In genomic region chr9:114119242-114120191, GRCh38 we compare ENCODE assay signal across 1 cellular context.
TF ChIP-seq lines count a peak whose summit lies in the region.

No MANE protein-coding gene starts in this region.

TF ChIP-seq in HepG2, 621 proteins besides CTCF, POLR2A, EP300 and RAD21 (continues in another document):
- TF ChIP-seq JUN (CRISPR knock-in tag; IDR thresholded peaks at IDR 0.05) (no peak), SIN3A (IDR thresholded peaks at IDR 0.05; ENCODE audit: borderline replicate concordance, low read depth, low read length) (0 out of 2 replicates have a peak, but pooled peaks have one; percentile 50), PPARG (CRISPR knock-in tag; conservative IDR thresholded peaks at IDR 0.05) (peak; percentile 90), CBFB (CRISPR knock-in tag; IDR thresholded peaks at IDR 0.05) (no peak), TAF1 (CRISPR knock-in tag; IDR thresholded peaks at IDR 0.05) (peak; percentile 27; the same call in 1 of the 2 replicates), POLR2AphosphoS2 (IDR thresholded peaks at IDR 0.05; ENCODE audit: low read depth, low read length) (no peak), SKIL (CRISPR knock-in tag; IDR thresholded peaks at IDR 0.05; ENCODE audit: borderline replicate concordance) (0 out of 2 replicates have a peak, but pooled peaks have one; percentile 16), NFIC (IDR thresholded peaks at IDR 0.05; ENCODE audit: low read length) (no peak), RFX1 (IDR thresholded peaks at IDR 0.05) (no peak), SCMH1 (CRISPR knock-in tag; IDR thresholded peaks at IDR 0.05; ENCODE audit: borderline replicate concordance) (no peak), ZNF761 (CRISPR knock-in tag; conservative IDR thresholded peaks at IDR 0.05) (0 out of 2 replicates have a peak, but pooled peaks have one; percentile 5), ZNF580 (CRISPR knock-in tag; IDR thresholded peaks at IDR 0.05; ENCODE audit: borderline replicate concordance, low read depth) (0 out of 2 replicates have a peak, but pooled peaks have one; percentile 10), ZNF569 (CRISPR knock-in tag; IDR thresholded peaks at IDR 0.05; ENCODE audit: borderline replicate concordance) (no peak), FOXP4 (CRISPR knock-in tag; IDR thresholded peaks at IDR 0.05) (peak; percentile 48; the same call in 1 of the 2 replicates), ZNF639 (CRISPR knock-in tag; conservative IDR thresholded peaks at IDR 0.05) (no peak), RNF219 (CRISPR knock-in tag; IDR thresholded peaks at IDR 0.05) (no peak), MTF2 (CRISPR knock-in tag; IDR thresholded peaks at IDR 0.05; ENCODE audit: borderline replicate concordance) (no peak), GMEB2 (CRISPR knock-in tag; IDR thresholded peaks at IDR 0.05; ENCODE audit: low read depth) (no peak), ZBTB7B (CRISPR knock-in tag; IDR thresholded peaks at IDR 0.05) (peak; percentile 96), GATA4 (IDR thresholded peaks at IDR 0.05; ENCODE audit: borderline replicate concordance, low read depth) (0 out of 2 replicates have a peak, but pooled peaks have one; percentile 43), ZNF230 (CRISPR knock-in tag; IDR thresholded peaks at IDR 0.05) (no peak), ZC3H4 (CRISPR knock-in tag; IDR thresholded peaks at IDR 0.05; ENCODE audit: borderline replicate concordance) (no peak), ISL2 (CRISPR knock-in tag; IDR thresholded peaks at IDR 0.05) (no peak), GABPA (IDR thresholded peaks at IDR 0.05; ENCODE audit: low read depth, low read length) (no peak), GABPA (CRISPR knock-in tag; IDR thresholded peaks at IDR 0.05; ENCODE audit: low read depth) (peak; percentile 32; the same call in 1 of the 2 replicates), KMT2A (CRISPR knock-in tag; IDR thresholded peaks at IDR 0.05) (no peak), ZNF260 (CRISPR knock-in tag; IDR thresholded peaks at IDR 0.05; ENCODE audit: borderline replicate concordance, low read depth) (no peak), ZNF792 (CRISPR knock-in tag; IDR thresholded peaks at IDR 0.05) (peak; percentile 55; the same call in 1 of the 2 replicates), HNRNPK (IDR thresholded peaks at IDR 0.05; ENCODE audit: low read depth, low read length, poor library complexity, severe bottlenecking) (peak; percentile 71), ZNF605 (CRISPR knock-in tag; IDR thresholded peaks at IDR 0.05) (peak; percentile 35; the same call in 1 of the 2 replicates), ATF7 (IDR thresholded peaks at IDR 0.05) (no peak), ATF7 (CRISPR knock-in tag; IDR thresholded peaks at IDR 0.05) (no peak), HNRNPUL1 (IDR thresholded peaks at IDR 0.05; ENCODE audit: low read depth, low read length) (no peak), CEBPG (CRISPR knock-in tag; IDR thresholded peaks at IDR 0.05) (no peak), YEATS2 (CRISPR knock-in tag; IDR thresholded peaks at IDR 0.05; ENCODE audit: borderline replicate concordance) (no peak), THRA (CRISPR knock-in tag; IDR thresholded peaks at IDR 0.05; ENCODE audit: borderline replicate concordance) (peak; percentile 46; the same call in 1 of the 2 replicates), BCL6 (CRISPR knock-in tag; IDR thresholded peaks at IDR 0.05) (peak; percentile 71), ZMAT5 (CRISPR knock-in tag; IDR thresholded peaks at IDR 0.05; ENCODE audit: borderline replicate concordance, low read depth) (no peak), ZSCAN29 (CRISPR knock-in tag; conservative IDR thresholded peaks at IDR 0.05) (no peak), MED13 (CRISPR knock-in tag; IDR thresholded peaks at IDR 0.05) (0 out of 2 replicates have a peak, but pooled peaks have one; percentile 36), TRIM24 (CRISPR knock-in tag; IDR thresholded peaks at IDR 0.05) (no peak), SMAD9 (CRISPR knock-in tag; IDR thresholded peaks at IDR 0.05) (no peak), RXRA (CRISPR knock-in tag; IDR thresholded peaks at IDR 0.05) (peak; percentile 49; the same call in 1 of the 2 replicates), AKAP8 (CRISPR knock-in tag; IDR thresholded peaks at IDR 0.05) (no peak), ZIK1 (CRISPR knock-in tag; IDR thresholded peaks at IDR 0.05; ENCODE audit: borderline replicate concordance, low read depth) (no peak), SAFB2 (CRISPR knock-in tag; IDR thresholded peaks at IDR 0.05; ENCODE audit: borderline replicate concordance, low read depth) (no peak), ZFX (CRISPR knock-in tag; IDR thresholded peaks at IDR 0.05; ENCODE audit: low read depth) (peak; percentile 66), HNF4G (IDR thresholded peaks at IDR 0.05; ENCODE audit: borderline replicate concordance, low read depth, low read length) (peak; percentile 91), HNF4G (CRISPR knock-in tag; IDR thresholded peaks at IDR 0.05; ENCODE audit: borderline replicate concordance, low read depth) (no peak; the same call in 1 of the 2 replicates), REPIN1 (CRISPR knock-in tag; IDR thresholded peaks at IDR 0.05; ENCODE audit: borderline replicate concordance, low read depth) (peak; percentile 16; the same call in 1 of the 2 replicates), ZMAT3 (CRISPR knock-in tag; conservative IDR thresholded peaks at IDR 0.05) (no peak), ZBTB26 (CRISPR knock-in tag; IDR thresholded peaks at IDR 0.05; ENCODE audit: borderline replicate concordance) (0 out of 2 replicates have a peak, but pooled peaks have one; percentile 4), ZBTB10 (CRISPR knock-in tag; IDR thresholded peaks at IDR 0.05; ENCODE audit: borderline replicate concordance) (no peak), ZNF501 (CRISPR knock-in tag; IDR thresholded peaks at IDR 0.05) (no peak), KLF15 (CRISPR knock-in tag; IDR thresholded peaks at IDR 0.05; ENCODE audit: borderline replicate concordance) (no peak), KDM4B (CRISPR knock-in tag; IDR thresholded peaks at IDR 0.05) (no peak), HCFC1 (IDR thresholded peaks at IDR 0.05; ENCODE audit: low read depth, low read length) (no peak), HMG20B (CRISPR knock-in tag; conservative IDR thresholded peaks at IDR 0.05) (no peak)
